ENCODE assay signal across 1 cellular context in the genomic region with DNA sequence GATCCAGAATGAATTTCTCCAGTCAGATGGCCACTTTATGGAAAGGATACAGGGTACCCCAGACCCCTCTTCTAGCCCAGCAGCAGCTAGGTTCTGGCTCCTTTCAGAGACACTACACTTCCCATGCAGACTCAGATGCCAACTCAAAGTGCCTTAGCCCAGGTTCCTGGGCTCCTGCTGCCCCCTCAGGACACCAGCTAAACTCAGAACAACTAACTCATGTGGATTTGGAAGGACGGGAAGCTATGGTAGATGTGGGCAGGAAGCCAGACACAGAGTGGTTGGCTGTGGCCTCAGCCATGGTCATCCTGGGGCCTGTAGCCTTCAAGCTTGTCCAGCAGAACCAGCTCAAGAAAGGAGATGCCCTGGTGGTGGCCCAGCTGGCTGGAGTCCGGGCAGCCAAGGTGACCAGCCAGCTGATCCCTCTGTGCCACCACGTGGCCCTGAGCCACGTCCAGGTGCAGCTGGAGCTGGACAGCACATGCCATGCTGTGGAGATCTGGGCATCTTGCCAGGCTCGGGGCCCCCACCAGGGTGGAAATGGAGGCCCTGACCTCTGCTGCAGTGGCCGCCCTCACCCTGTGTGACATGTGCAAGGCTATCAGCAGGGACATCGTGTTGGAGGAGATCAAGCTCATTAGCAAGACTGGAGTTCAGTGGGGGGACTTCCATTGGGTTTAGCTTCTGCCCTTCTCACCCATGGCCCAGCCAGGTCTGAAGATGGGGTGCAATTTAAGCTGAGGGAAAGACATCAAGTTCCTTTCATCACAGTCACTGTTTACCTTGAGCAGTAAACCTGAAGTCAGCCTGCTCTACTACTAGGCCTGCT.
TF ChIP-seq lines count a peak whose summit lies in the region.

No MANE protein-coding gene starts in this region.

TF ChIP-seq in HepG2, 621 proteins besides CTCF, POLR2A, EP300 and RAD21 (continued from another document and continues in another):
- TF ChIP-seq, protein P1, sequence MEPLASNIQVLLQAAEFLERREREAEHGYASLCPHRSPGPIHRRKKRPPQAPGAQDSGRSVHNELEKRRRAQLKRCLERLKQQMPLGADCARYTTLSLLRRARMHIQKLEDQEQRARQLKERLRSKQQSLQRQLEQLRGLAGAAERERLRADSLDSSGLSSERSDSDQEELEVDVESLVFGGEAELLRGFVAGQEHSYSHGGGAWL (CRISPR knock-in tag; IDR thresholded peaks at IDR 0.05) = no peak
- TF ChIP-seq, protein P2, sequence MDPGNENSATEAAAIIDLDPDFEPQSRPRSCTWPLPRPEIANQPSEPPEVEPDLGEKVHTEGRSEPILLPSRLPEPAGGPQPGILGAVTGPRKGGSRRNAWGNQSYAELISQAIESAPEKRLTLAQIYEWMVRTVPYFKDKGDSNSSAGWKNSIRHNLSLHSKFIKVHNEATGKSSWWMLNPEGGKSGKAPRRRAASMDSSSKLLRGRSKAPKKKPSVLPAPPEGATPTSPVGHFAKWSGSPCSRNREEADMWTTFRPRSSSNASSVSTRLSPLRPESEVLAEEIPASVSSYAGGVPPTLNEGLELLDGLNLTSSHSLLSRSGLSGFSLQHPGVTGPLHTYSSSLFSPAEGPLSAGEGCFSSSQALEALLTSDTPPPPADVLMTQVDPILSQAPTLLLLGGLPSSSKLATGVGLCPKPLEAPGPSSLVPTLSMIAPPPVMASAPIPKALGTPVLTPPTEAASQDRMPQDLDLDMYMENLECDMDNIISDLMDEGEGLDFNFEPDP (CRISPR knock-in tag; conservative IDR thresholded peaks at IDR 0.05) = 0 out of 2 replicates have a peak, but pooled peaks have one; percentile 80
- TF ChIP-seq ZFP82 (CRISPR knock-in tag; IDR thresholded peaks at IDR 0.05; ENCODE audit: borderline replicate concordance) (no peak), ERF (CRISPR knock-in tag; IDR thresholded peaks at IDR 0.05) (no peak), HIVEP1 (CRISPR knock-in tag; IDR thresholded peaks at IDR 0.05) (0 out of 2 replicates have a peak, but pooled peaks have one; percentile 38), ZNF607 (CRISPR knock-in tag; IDR thresholded peaks at IDR 0.05; ENCODE audit: borderline replicate concordance) (0 out of 2 replicates have a peak, but pooled peaks have one; percentile 55), NPAS2 (CRISPR knock-in tag; IDR thresholded peaks at IDR 0.05; ENCODE audit: borderline replicate concordance) (no peak), KDM2A (CRISPR knock-in tag; IDR thresholded peaks at IDR 0.05; ENCODE audit: borderline replicate concordance, low read depth) (peak; percentile 21; the same call in 1 of the 2 replicates), DNMT1 (CRISPR knock-in tag; IDR thresholded peaks at IDR 0.05) (0 out of 2 replicates have a peak, but pooled peaks have one; percentile 18), RELA (CRISPR knock-in tag; IDR thresholded peaks at IDR 0.05) (no peak), CC2D1A (CRISPR knock-in tag; IDR thresholded peaks at IDR 0.05) (no peak), ZNF724P (CRISPR knock-in tag; IDR thresholded peaks at IDR 0.05; ENCODE audit: borderline replicate concordance) (no peak), TRIM24 (CRISPR knock-in tag; IDR thresholded peaks at IDR 0.05) (no peak), ZSCAN25 (CRISPR knock-in tag; IDR thresholded peaks at IDR 0.05) (no peak), SYNCRIP (IDR thresholded peaks at IDR 0.05; ENCODE audit: insufficient read depth, low read depth, low read length) (no peak), ZSCAN9 (CRISPR knock-in tag; IDR thresholded peaks at IDR 0.05; ENCODE audit: borderline replicate concordance) (no peak), NR2F6 (IDR thresholded peaks at IDR 0.05) (0 out of 2 replicates have a peak, but pooled peaks have one; percentile 14), NR2F6 (CRISPR knock-in tag; IDR thresholded peaks at IDR 0.05) (peak; percentile 70; the same call in 1 of the 2 replicates), PHF5A (CRISPR knock-in tag; IDR thresholded peaks at IDR 0.05; ENCODE audit: low read depth, unreplicated experiment) (no peak), JARID2 (CRISPR knock-in tag; IDR thresholded peaks at IDR 0.05; ENCODE audit: insufficient replicate concordance) (no peak), ZNF253 (CRISPR knock-in tag; IDR thresholded peaks at IDR 0.05; ENCODE audit: borderline replicate concordance) (no peak), KLF16 (CRISPR knock-in tag; IDR thresholded peaks at IDR 0.05) (no peak), U2AF2 (IDR thresholded peaks at IDR 0.05; ENCODE audit: low read depth, low read length) (no peak), ZNF660 (CRISPR knock-in tag; IDR thresholded peaks at IDR 0.05; ENCODE audit: borderline replicate concordance, low read depth) (no peak), ZNF382 (CRISPR knock-in tag; IDR thresholded peaks at IDR 0.05; ENCODE audit: borderline replicate concordance) (no peak), KDM5B (CRISPR knock-in tag; IDR thresholded peaks at IDR 0.05; ENCODE audit: borderline replicate concordance) (peak; percentile 51; the same call in 1 of the 2 replicates), NFKBIZ (CRISPR knock-in tag; IDR thresholded peaks at IDR 0.05) (no peak), CHCHD3 (CRISPR knock-in tag; IDR thresholded peaks at IDR 0.05) (no peak), ZNF274 (CRISPR knock-in tag; IDR thresholded peaks at IDR 0.05) (0 out of 2 replicates have a peak, but pooled peaks have one; percentile 45), ZNF768 (CRISPR knock-in tag; IDR thresholded peaks at IDR 0.05) (peak; percentile 21; the same call in 1 of the 2 replicates), SOX6 (IDR thresholded peaks at IDR 0.05) (no peak), SOX6 (CRISPR knock-in tag; IDR thresholded peaks at IDR 0.05) (peak; percentile 68)
- TF ChIP-seq, protein P3, sequence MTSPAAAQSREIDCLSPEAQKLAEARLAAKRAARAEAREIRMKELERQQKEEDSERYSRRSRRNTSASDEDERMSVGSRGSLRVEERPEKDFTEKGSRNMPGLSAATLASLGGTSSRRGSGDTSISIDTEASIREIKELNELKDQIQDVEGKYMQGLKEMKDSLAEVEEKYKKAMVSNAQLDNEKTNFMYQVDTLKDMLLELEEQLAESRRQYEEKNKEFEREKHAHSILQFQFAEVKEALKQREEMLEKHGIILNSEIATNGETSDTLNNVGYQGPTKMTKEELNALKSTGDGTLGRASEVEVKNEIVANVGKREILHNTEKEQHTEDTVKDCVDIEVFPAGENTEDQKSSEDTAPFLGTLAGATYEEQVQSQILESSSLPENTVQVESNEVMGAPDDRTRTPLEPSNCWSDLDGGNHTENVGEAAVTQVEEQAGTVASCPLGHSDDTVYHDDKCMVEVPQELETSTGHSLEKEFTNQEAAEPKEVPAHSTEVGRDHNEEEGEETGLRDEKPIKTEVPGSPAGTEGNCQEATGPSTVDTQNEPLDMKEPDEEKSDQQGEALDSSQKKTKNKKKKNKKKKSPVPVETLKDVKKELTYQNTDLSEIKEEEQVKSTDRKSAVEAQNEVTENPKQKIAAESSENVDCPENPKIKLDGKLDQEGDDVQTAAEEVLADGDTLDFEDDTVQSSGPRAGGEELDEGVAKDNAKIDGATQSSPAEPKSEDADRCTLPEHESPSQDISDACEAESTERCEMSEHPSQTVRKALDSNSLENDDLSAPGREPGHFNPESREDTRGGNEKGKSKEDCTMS (CRISPR knock-in tag; conservative IDR thresholded peaks at IDR 0.05) = no peak
- TF ChIP-seq, protein P4, sequence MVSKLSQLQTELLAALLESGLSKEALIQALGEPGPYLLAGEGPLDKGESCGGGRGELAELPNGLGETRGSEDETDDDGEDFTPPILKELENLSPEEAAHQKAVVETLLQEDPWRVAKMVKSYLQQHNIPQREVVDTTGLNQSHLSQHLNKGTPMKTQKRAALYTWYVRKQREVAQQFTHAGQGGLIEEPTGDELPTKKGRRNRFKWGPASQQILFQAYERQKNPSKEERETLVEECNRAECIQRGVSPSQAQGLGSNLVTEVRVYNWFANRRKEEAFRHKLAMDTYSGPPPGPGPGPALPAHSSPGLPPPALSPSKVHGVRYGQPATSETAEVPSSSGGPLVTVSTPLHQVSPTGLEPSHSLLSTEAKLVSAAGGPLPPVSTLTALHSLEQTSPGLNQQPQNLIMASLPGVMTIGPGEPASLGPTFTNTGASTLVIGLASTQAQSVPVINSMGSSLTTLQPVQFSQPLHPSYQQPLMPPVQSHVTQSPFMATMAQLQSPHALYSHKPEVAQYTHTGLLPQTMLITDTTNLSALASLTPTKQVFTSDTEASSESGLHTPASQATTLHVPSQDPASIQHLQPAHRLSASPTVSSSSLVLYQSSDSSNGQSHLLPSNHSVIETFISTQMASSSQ (IDR thresholded peaks at IDR 0.05; ENCODE audit: low read depth) = no peak
- TF ChIP-seq, protein P4 (CRISPR knock-in tag; IDR thresholded peaks at IDR 0.05; ENCODE audit: borderline replicate concordance) = no peak
- TF ChIP-seq, protein P5, sequence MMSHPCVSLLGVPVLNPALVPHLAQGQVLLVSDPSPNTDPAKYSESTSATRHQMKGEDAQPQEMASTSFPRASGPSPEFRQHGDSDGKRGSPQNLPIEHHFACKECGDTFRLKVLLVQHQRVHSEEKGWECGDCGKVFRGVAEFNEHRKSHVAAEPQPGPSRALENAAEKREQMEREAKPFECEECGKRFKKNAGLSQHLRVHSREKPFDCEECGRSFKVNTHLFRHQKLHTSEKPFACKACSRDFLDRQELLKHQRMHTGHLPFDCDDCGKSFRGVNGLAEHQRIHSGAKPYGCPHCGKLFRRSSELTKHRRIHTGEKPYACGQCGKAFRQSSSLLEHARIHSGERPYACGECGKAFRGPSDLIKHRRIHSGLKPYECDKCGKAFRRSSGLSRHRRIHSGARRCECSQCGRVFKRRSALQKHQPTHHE (CRISPR knock-in tag; IDR thresholded peaks at IDR 0.05; ENCODE audit: borderline replicate concordance) = no peak
- TF ChIP-seq, protein P6, sequence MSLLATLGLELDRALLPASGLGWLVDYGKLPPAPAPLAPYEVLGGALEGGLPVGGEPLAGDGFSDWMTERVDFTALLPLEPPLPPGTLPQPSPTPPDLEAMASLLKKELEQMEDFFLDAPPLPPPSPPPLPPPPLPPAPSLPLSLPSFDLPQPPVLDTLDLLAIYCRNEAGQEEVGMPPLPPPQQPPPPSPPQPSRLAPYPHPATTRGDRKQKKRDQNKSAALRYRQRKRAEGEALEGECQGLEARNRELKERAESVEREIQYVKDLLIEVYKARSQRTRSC (CRISPR knock-in tag; IDR thresholded peaks at IDR 0.05; ENCODE audit: low read depth) = no peak
- TF ChIP-seq, protein P7, sequence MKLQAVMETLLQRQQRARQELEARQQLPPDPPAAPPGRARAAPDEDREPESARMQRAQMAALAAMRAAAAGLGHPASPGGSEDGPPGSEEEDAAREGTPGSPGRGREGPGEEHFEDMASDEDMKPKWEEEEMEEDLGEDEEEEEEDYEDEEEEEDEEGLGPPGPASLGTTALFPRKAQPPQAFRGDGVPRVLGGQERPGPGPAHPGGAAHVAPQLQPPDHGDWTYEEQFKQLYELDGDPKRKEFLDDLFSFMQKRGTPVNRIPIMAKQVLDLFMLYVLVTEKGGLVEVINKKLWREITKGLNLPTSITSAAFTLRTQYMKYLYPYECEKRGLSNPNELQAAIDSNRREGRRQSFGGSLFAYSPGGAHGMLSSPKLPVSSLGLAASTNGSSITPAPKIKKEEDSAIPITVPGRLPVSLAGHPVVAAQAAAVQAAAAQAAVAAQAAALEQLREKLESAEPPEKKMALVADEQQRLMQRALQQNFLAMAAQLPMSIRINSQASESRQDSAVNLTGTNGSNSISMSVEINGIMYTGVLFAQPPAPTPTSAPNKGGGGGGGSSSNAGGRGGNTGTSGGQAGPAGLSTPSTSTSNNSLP (IDR thresholded peaks at IDR 0.05; ENCODE audit: low read depth, low read length) = no peak
- TF ChIP-seq, protein P8, sequence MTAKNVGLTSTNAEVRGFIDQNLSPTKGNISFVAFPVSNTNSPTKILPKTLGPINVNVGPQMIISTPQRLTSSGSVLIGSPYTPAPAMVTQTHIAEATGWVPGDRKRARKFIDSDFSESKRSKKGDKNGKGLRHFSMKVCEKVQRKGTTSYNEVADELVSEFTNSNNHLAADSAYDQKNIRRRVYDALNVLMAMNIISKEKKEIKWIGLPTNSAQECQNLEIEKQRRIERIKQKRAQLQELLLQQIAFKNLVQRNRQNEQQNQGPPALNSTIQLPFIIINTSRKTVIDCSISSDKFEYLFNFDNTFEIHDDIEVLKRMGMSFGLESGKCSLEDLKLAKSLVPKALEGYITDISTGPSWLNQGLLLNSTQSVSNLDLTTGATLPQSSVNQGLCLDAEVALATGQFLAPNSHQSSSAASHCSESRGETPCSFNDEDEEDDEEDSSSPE (CRISPR knock-in tag; IDR thresholded peaks at IDR 0.05) = no peak
- TF ChIP-seq, protein P9, sequence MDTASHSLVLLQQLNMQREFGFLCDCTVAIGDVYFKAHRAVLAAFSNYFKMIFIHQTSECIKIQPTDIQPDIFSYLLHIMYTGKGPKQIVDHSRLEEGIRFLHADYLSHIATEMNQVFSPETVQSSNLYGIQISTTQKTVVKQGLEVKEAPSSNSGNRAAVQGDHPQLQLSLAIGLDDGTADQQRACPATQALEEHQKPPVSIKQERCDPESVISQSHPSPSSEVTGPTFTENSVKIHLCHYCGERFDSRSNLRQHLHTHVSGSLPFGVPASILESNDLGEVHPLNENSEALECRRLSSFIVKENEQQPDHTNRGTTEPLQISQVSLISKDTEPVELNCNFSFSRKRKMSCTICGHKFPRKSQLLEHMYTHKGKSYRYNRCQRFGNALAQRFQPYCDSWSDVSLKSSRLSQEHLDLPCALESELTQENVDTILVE (CRISPR knock-in tag; IDR thresholded peaks at IDR 0.05) = no peak
- TF ChIP-seq, protein P10, sequence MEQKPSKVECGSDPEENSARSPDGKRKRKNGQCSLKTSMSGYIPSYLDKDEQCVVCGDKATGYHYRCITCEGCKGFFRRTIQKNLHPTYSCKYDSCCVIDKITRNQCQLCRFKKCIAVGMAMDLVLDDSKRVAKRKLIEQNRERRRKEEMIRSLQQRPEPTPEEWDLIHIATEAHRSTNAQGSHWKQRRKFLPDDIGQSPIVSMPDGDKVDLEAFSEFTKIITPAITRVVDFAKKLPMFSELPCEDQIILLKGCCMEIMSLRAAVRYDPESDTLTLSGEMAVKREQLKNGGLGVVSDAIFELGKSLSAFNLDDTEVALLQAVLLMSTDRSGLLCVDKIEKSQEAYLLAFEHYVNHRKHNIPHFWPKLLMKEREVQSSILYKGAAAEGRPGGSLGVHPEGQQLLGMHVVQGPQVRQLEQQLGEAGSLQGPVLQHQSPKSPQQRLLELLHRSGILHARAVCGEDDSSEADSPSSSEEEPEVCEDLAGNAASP (CRISPR knock-in tag; IDR thresholded peaks at IDR 0.05; ENCODE audit: borderline replicate concordance) = no peak
- TF ChIP-seq, protein P11, sequence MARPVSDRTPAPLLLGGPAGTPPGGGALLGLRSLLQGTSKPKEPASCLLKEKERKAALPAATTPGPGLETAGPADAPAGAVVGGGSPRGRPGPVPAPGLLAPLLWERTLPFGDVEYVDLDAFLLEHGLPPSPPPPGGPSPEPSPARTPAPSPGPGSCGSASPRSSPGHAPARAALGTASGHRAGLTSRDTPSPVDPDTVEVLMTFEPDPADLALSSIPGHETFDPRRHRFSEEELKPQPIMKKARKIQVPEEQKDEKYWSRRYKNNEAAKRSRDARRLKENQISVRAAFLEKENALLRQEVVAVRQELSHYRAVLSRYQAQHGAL (CRISPR knock-in tag; IDR thresholded peaks at IDR 0.05; ENCODE audit: not compliant biosample characterization) = no peak
